Comparison of ENCODE assay signal across 10 cellular contexts in genomic region chr5:68315679-68316271, GRCh38.
A peak's percentile ranks its signal among the peaks of the same experiment; 100 is the strongest.
DNase-seq lines count a peak whose midpoint lies in the region; ATAC-seq and TF ChIP-seq lines count a peak whose summit lies in the region.
"Had no signal": no experiment of that assay in that cellular context is flagged by ENCODE, and none has a peak within 500 bp of the region (broad histone marks: within the 10 kb centered on the region; RNA-seq: fewer than 3 reads in every experiment).

No MANE protein-coding gene starts in this region.

- DNase-seq in activated CD4-positive, alpha-beta T cell treated with anti-CD3 and anti-CD28 coated beads for 48 hours, result peak; percentile 43
- DNase-seq in naive B cell (peak; percentile 24), A673 (ENCODE audit: low spot score) (no peak), dedifferentiated amniotic fluid mesenchymal stem cell (ENCODE audit: extremely low spot score) (no peak), adrenal gland (no peak), globus pallidus (ENCODE audit: low spot score) (no peak)

- H3K9me3 ChIP-seq in A673 (ENCODE audit: low read depth, low read length, poor library complexity, severe bottlenecking) (no peaks in the 10 kb centered on the region), adrenal gland (replicated peaks in 1 of 3) (no peaks in the 10 kb centered on the region)

- peak overlapping the region; percentile 45 to 79 (median 54) for H3K27ac Mint-ChIP-seq in naive B cell
- H3K27ac Mint-ChIP-seq: activated naive CD8-positive, alpha-beta T cell had no signal

- no peak for TF ChIP-seq POLR2A in adrenal gland (IDR thresholded peaks at IDR 0.05)

- POLR2A ChIA-PET in A673 (lab: Charles Lee; ENCODE audit: low non-redundant PET), result no interaction called here

- no TSS peak for BruUV-seq in A673 (replicated peaks; lab: Mats Ljungman, UMichigan)

- intact Hi-C loops in A673 (cut with micrococcal nuclease; ENCODE audit: unreplicated experiment), result no loop called here
- intact Hi-C loops in adrenal gland (cut with DNase I), result loop anchor here in 1 of 2 donors (10.0 kb wide), 1 partner anchor 59 kb away; no protein-coding TSS in a partner anchor

- ATAC-seq in GM18873 (IDR thresholded peaks at IDR 0.05; ENCODE audit: low FRiP score, unreplicated experiment) (peak; percentile 94), HG02938 (IDR thresholded peaks at IDR 0.05; ENCODE audit: unreplicated experiment) (peak; percentile 82), naive B cell (ENCODE audit: low read depth in 2 of 2) (peak; percentile 98 to 99)
- ATAC-seq: HCT116 had no signal

- no peak for TF ChIP-seq CTCF in A673 (conservative IDR thresholded peaks at IDR 0.05; ENCODE audit: low read depth, low read length)
- no peak for TF ChIP-seq CTCF in adrenal gland (IDR thresholded peaks at IDR 0.05)

- H3K4me1 Mint-ChIP-seq in naive B cell, result peaks cover 7 to 14% (median 13%) of the 10 kb centered on the region in 3 donors

- WGBS in adrenal gland, 4 donors, result 77 to 88% (median 83%) methylated on average over 5 to 6 of the region's 6 CpGs

- CTCF ChIA-PET in A673 (lab: Charles Lee), result no interaction called here

- no peaks in the 10 kb centered on the region for H3K36me3 ChIP-seq in A673 (ENCODE audit: insufficient read depth, low read length, poor library complexity, severe bottlenecking)
- H3K36me3 ChIP-seq in adrenal gland (replicated peaks in 1 of 2), result no peaks in the 10 kb centered on the region

- H3K27ac ChIP-seq in A673 (ENCODE audit: low read depth, low read length, poor library complexity, severe bottlenecking) (no peak overlapping the region), adrenal gland (no peak overlapping the region)

- peaks cover 0 to 4% (median 0%) of the 10 kb centered on the region in 3 donors for H3K27me3 Mint-ChIP-seq in naive B cell
- H3K27me3 Mint-ChIP-seq: activated naive CD8-positive, alpha-beta T cell had no signal

- H3K4me1 ChIP-seq in A673 (ENCODE audit: insufficient read depth, low read length, poor library complexity, severe bottlenecking) (no peaks in the 10 kb centered on the region), adrenal gland (replicated peaks in 1 of 2) (peaks cover 11 to 12% of the 10 kb centered on the region in 2 donors)

- H3K27me3 ChIP-seq in A673 (replicated peaks; ENCODE audit: insufficient read depth, low read depth, low read length, poor library complexity), result no peaks in the 10 kb centered on the region
- H3K27me3 ChIP-seq in adrenal gland, result no peaks in the 10 kb centered on the region

- no peak overlapping the region for H3K4me3 Mint-ChIP-seq in naive B cell
- H3K4me3 Mint-ChIP-seq: activated naive CD8-positive, alpha-beta T cell had no signal

- H3K4me3 ChIP-seq in A673 (ENCODE audit: low read depth, low read length, poor library complexity, severe bottlenecking) (no peak overlapping the region), adrenal gland (no peak overlapping the region)

- H3K36me3 Mint-ChIP-seq in naive B cell, result no peaks in the 10 kb centered on the region

- peaks cover 0 to 5% (median 2%) of the 10 kb centered on the region in 7 donors for H3K9me3 Mint-ChIP-seq in naive B cell

Comparison
In these comparisons a context has a peak if more than half of its experiments do, and no peak if none do; other contexts are left out.
1. DNase-seq: peak in activated CD4-positive, alpha-beta T cell treated with anti-CD3 and anti-CD28 coated beads for 48 hours (single experiment) and naive B cell (single experiment); none in A673 (single experiment), dedifferentiated amniotic fluid mesenchymal stem cell (single experiment), adrenal gland (0 of 7) and globus pallidus (single experiment).
2. Peak in every context shown above with its lines, with median percentiles within 50 percentile points of each other: ATAC-seq.